In genomic region chr10:66928000-66928770, GRCh38 we compare ENCODE assay signal across 12 cellular contexts. TPM values are rescaled to one million over a fixed set of nuclear protein-coding genes. Genes with fewer than 3 reads are reported as not detected.
DNase-seq lines count a peak whose midpoint lies in the region; ATAC-seq and TF ChIP-seq lines count a peak whose summit lies in the region.
"Had no signal": no experiment of that assay in that cellular context is flagged by ENCODE, and none has a peak within 500 bp of the region (broad histone marks: within the 10 kb centered on the region; RNA-seq: fewer than 3 reads in every experiment).

No MANE protein-coding gene starts in this region.

- CTCF ChIA-PET in activated CD8-positive, alpha-beta memory T cell treated with anti-CD3 and anti-CD28 coated beads, Interleukin-2, amount 10 ng/mL, durations not matched to agents 7 days and 5 days (lab: Charles Lee): interaction anchor here (1.2 kb wide), 1 partner anchor 22 kb away, joined by 3 read pairs; no protein-coding TSS in a partner anchor

- no peaks in the 10 kb centered on the region for H3K9me3 ChIP-seq in BE2C
- H3K9me3 ChIP-seq: breast epithelium, Peyer's patch had no signal

- peaks cover 59% of the 10 kb centered on the region for H3K4me1 Mint-ChIP-seq in neural crest cell
- no peaks in the 10 kb centered on the region for H3K4me1 Mint-ChIP-seq in activated CD8-positive, alpha-beta memory T cell treated with anti-CD3 and anti-CD28 coated beads, Interleukin-2, amount 10 ng/mL, durations not matched to agents 7 days and 5 days

- H3K36me3 Mint-ChIP-seq in neural crest cell (ENCODE audit: low read depth): no peaks in the 10 kb centered on the region
- H3K36me3 Mint-ChIP-seq in activated CD8-positive, alpha-beta memory T cell treated with anti-CD3 and anti-CD28 coated beads, Interleukin-2, amount 10 ng/mL, durations not matched to agents 7 days and 5 days: no peaks in the 10 kb centered on the region

- peaks cover 43% of the 10 kb centered on the region for H3K27me3 ChIP-seq in BE2C
- H3K27me3 ChIP-seq: Peyer's patch had no signal

- TF ChIP-seq CTCF in BE2C (IDR thresholded peaks at IDR 0.05; ENCODE audit: low read depth, low read length): no peak
- no peak for TF ChIP-seq CTCF in foreskin fibroblast (IDR thresholded peaks at IDR 0.05; ENCODE audit: low read depth, low read length)
- no peak for TF ChIP-seq CTCF in neural crest cell (conservative IDR thresholded peaks at IDR 0.05)

- H3K4me3 ChIP-seq in BE2C (ENCODE audit: low read depth, low read length): peak overlapping the region; percentile 51
- H3K4me3 ChIP-seq in foreskin fibroblast (ENCODE audit: low read depth in 1 of 2, low read length in 2 of 2): peak overlapping the region in 1 of 2 donors; percentile 31

- peak overlapping the region; percentile 81 for H3K4me3 Mint-ChIP-seq in neural crest cell
- no peak overlapping the region for H3K4me3 Mint-ChIP-seq in activated CD8-positive, alpha-beta memory T cell treated with anti-CD3 and anti-CD28 coated beads, Interleukin-2, amount 10 ng/mL, durations not matched to agents 7 days and 5 days

- H3K9me3 Mint-ChIP-seq in neural crest cell: no peaks in the 10 kb centered on the region
- no peaks in the 10 kb centered on the region for H3K9me3 Mint-ChIP-seq in activated CD8-positive, alpha-beta memory T cell treated with anti-CD3 and anti-CD28 coated beads, Interleukin-2, amount 10 ng/mL, durations not matched to agents 7 days and 5 days (ENCODE audit: low read depth)

- H3K27ac Mint-ChIP-seq in neural crest cell (ENCODE audit: unreplicated experiment): no peak overlapping the region
- H3K27ac Mint-ChIP-seq in activated CD8-positive, alpha-beta memory T cell treated with anti-CD3 and anti-CD28 coated beads, Interleukin-2, amount 10 ng/mL, durations not matched to agents 7 days and 5 days: no peak overlapping the region

- H3K27me3 Mint-ChIP-seq in neural crest cell (ENCODE audit: low read depth): peaks cover 45% of the 10 kb centered on the region
- peaks cover 37% of the 10 kb centered on the region for H3K27me3 Mint-ChIP-seq in activated CD8-positive, alpha-beta memory T cell treated with anti-CD3 and anti-CD28 coated beads, Interleukin-2, amount 10 ng/mL, durations not matched to agents 7 days and 5 days

- H3K36me3 ChIP-seq in BE2C: no peaks in the 10 kb centered on the region
- H3K36me3 ChIP-seq: breast epithelium, Peyer's patch had no signal

- no peaks in the 10 kb centered on the region for H3K4me1 ChIP-seq in BE2C
- H3K4me1 ChIP-seq: breast epithelium, Peyer's patch had no signal

- DNase-seq in BE2C: peak; percentile 36
- DNase-seq in NCI-H2227 treated with DMSO at 0.1 percent for 48 hours (lab: John Stamatoyannopoulos, UW): peak; percentile 18
- DNase-seq in foreskin fibroblast: peak; percentile 2 to 56
- no peak for DNase-seq in neural crest cell (ENCODE audit: low read depth, low spot score)
- DNase-seq in NCI-H2029 treated with DMSO at 0.1 percent for 48 hours (lab: John Stamatoyannopoulos, UW): no peak
- DNase-seq in RPMI8226: no peak
- DNase-seq in activated CD8-positive, alpha-beta memory T cell treated with anti-CD3 and anti-CD28 coated beads, Interleukin-2, amount 10 ng/mL, durations not matched to agents 7 days and 5 days: no peak
- DNase-seq: Kasumi-1 had no signal

- ATAC-seq in HG03097 (IDR thresholded peaks at IDR 0.05; ENCODE audit: low FRiP score, unreplicated experiment): no peak
- ATAC-seq in activated CD8-positive, alpha-beta memory T cell treated with anti-CD3 and anti-CD28 coated beads, Interleukin-2, amount 10 ng/mL, durations not matched to agents 7 days and 5 days: no peak

RNA-seq across cellular contexts. Expression of gene LRRTM3, which starts 2.3 kb away (rescaled TPM):
- not detected for polyA plus RNA-seq in BE2C (2012; ENCODE audit: insufficient read depth, insufficient read length, low read depth)
- 2.3 and 2.8 TPM in 2 replicates for total RNA-seq in neural crest cell
- not detected for total RNA-seq in activated CD8-positive, alpha-beta memory T cell treated with anti-CD3 and anti-CD28 coated beads, Interleukin-2, amount 10 ng/mL, durations not matched to agents 7 days and 5 days
- total RNA-seq: breast epithelium, lower leg skin, Peyer's patch had no signal

Comparison
In these comparisons a context has a peak if more than half of its experiments do, and no peak if none do; other contexts are left out.
1. DNase-seq: peak in BE2C (single experiment), NCI-H2227 treated with DMSO at 0.1 percent for 48 hours (single experiment) and foreskin fibroblast (2 of 2); none in neural crest cell (single experiment), NCI-H2029 treated with DMSO at 0.1 percent for 48 hours (single experiment), RPMI8226 (single experiment) and activated CD8-positive, alpha-beta memory T cell treated with anti-CD3 and anti-CD28 coated beads, Interleukin-2, amount 10 ng/mL, durations not matched to agents 7 days and 5 days (single experiment).